ENCODE assay signal across 9 cellular contexts in the genomic region with DNA sequence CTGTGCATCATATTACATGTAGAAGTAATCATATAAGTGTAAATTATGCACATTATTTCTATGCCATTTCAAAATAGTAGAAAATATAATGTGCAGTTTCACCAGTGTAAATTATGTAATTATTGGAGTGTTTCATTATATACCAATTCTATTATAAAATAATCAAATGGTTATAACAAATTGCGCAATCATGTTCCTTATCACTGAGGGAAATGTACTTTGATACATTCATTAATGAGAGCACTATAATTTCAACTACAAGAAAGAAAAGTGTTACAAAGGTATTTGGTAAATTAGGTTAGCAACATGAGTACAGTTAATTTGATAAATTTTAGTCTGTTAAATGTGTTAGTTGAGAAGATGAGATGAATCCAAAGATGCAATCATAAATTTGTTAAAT.
"Had no signal": no experiment of that assay in that cellular context is flagged by ENCODE, and none has a peak within 500 bp of the region (broad histone marks: within the 10 kb centered on the region; RNA-seq: fewer than 3 reads in every experiment).

No MANE protein-coding gene starts in this region.

- ATAC-seq: GM23338, HCT116 had no signal

- H2AFZ ChIP-seq: GM23338 had no signal

- H3K4me1 ChIP-seq: HAP-1 had no signal

- H3K4me3 ChIP-seq: GM23338, HAP-1 had no signal

- H3K4me2 ChIP-seq: GM23338, KMS-11 had no signal

- H3K36me3 ChIP-seq: HAP-1 had no signal

- H3K9ac ChIP-seq: KMS-11 had no signal

- H3K9me3 ChIP-seq: HAP-1 had no signal

- H3K27ac ChIP-seq: HL-60, KMS-11 had no signal

- DNase-seq: H7, HFFc6, Karpas-422, KBM-7 had no signal
